Comparison of ENCODE assay signal across 23 cellular contexts in genomic region chr6:63683071-63683603, GRCh38. TPM values are rescaled to one million over a fixed set of nuclear protein-coding genes. Genes with fewer than 3 reads are reported as not detected.
A peak's percentile ranks its signal among the peaks of the same experiment; 100 is the strongest.
DNase-seq lines count a peak whose midpoint lies in the region; ATAC-seq and TF ChIP-seq lines count a peak whose summit lies in the region.
"Had no signal": no experiment of that assay in that cellular context is flagged by ENCODE, and none has a peak within 500 bp of the region (broad histone marks: within the 10 kb centered on the region; RNA-seq: fewer than 3 reads in every experiment).

No MANE protein-coding gene starts in this region.

- TF ChIP-seq CTCF in GM06990 (IDR thresholded peaks at IDR 0.05; ENCODE audit: insufficient read depth, low read length, poor library complexity, severe bottlenecking) (no peak), esophagus squamous epithelium (IDR thresholded peaks at IDR 0.05) (no peak)

- H3K4me3 ChIP-seq in GM06990 (replicated peaks; ENCODE audit: low read depth, low read length), result no peak overlapping the region
- H3K4me3 ChIP-seq in endocrine pancreas (ENCODE audit: control insufficient read depth, insufficient read depth, low read length), result peak overlapping the region; percentile 69
- no peak overlapping the region for H3K4me3 ChIP-seq in esophagus squamous epithelium
- H3K4me3 ChIP-seq: SK-N-MC had no signal

- peak; percentile 33 for DNase-seq in GM06990 (ENCODE audit: extremely low read depth, insufficient read length)
- DNase-seq in D341Med (ENCODE audit: low spot score), result no peak
- DNase-seq in inferior parietal cortex (ENCODE audit: extremely low spot score), result no peak
- no peak for DNase-seq in esophagus squamous epithelium (lab: John Stamatoyannopoulos, UW)
- no peak for DNase-seq in RPMI8226
- DNase-seq: activated CD4-positive, alpha-beta memory T cell treated with anti-CD3 and anti-CD28 coated beads for 36 hours; activated T-cell treated with anti-CD3 and anti-CD28 coated beads, Interleukin-2, amount 50 U/mL, for 4 hours; Caco-2; effector memory CD4-positive, alpha-beta T cell; glutamatergic neuron; left cardiac atrium; NCI-H748 treated with DMSO at 0.1 percent for 48 hours had no signal

- no peaks in the 10 kb centered on the region for H3K27me3 ChIP-seq in GM06990 (replicated peaks; ENCODE audit: control insufficient read depth, insufficient read depth, low read length)
- no peaks in the 10 kb centered on the region for H3K27me3 ChIP-seq in endocrine pancreas (ENCODE audit: control insufficient read depth, insufficient read depth, low read length)
- no peaks in the 10 kb centered on the region for H3K27me3 ChIP-seq in esophagus squamous epithelium

- H3K9me3 Mint-ChIP-seq in IgD-negative memory B cell, result no peaks in the 10 kb centered on the region
- H3K9me3 Mint-ChIP-seq: activated CD4-positive, alpha-beta memory T cell treated with anti-CD3 and anti-CD28 coated beads for 36 hours; activated naive CD4-positive, alpha-beta T cell treated with anti-CD3 and anti-CD28 coated beads, Interleukin-2, amount 50 U/mL, for 24 hours; activated T-cell treated with anti-CD3 and anti-CD28 coated beads, Interleukin-2, amount 50 U/mL, for 4 hours; nephron; T-helper 2 cell treated with Interferon-gamma antibody and Interleukin-4, amounts not matched to agents 5 μg/mL and 100 μg/mL, for 36 hours had no signal

- WGBS in esophagus squamous epithelium, 2 donors, result 78 to 80% methylated on average over 1 of the region's 1 CpG

- peak overlapping the region in 2 of 3 donors; percentile 73 to 74 for H3K27ac Mint-ChIP-seq in IgD-negative memory B cell
- H3K27ac Mint-ChIP-seq: activated CD4-positive, alpha-beta memory T cell treated with anti-CD3 and anti-CD28 coated beads for 36 hours; nephron; T-helper 2 cell treated with Interferon-gamma antibody and Interleukin-4, amounts not matched to agents 5 μg/mL and 100 μg/mL, for 36 hours; WTC11 had no signal

- ATAC-seq in GM18868 (IDR thresholded peaks at IDR 0.05; ENCODE audit: unreplicated experiment), result peak; percentile 27
- ATAC-seq: activated T-cell treated with anti-CD3 and anti-CD28 coated beads, Interleukin-2, amount 50 U/mL, for 4 hours; HepG2; left cardiac atrium; sciatic nerve; WTC11 had no signal

- H3K9me3 ChIP-seq in endocrine pancreas (ENCODE audit: control insufficient read depth, low read length) (no peaks in the 10 kb centered on the region), esophagus squamous epithelium (no peaks in the 10 kb centered on the region)
- H3K9me3 ChIP-seq: Caco-2 had no signal

- H3K9ac ChIP-seq in endocrine pancreas (ENCODE audit: control insufficient read depth, insufficient read depth, low read length), result no peak overlapping the region
- H3K9ac ChIP-seq: parathyroid adenoma had no signal

- TF ChIP-seq POLR2A in esophagus squamous epithelium (IDR thresholded peaks at IDR 0.05), result no peak

- H3K4me1 ChIP-seq in endocrine pancreas (ENCODE audit: control insufficient read depth, insufficient read depth, low read length), result peaks cover 25% of the 10 kb centered on the region
- H3K4me1 ChIP-seq in esophagus squamous epithelium, result peaks cover 0 to 4% (median 0%) of the 10 kb centered on the region in 3 donors
- H3K4me1 ChIP-seq: Caco-2 had no signal

- intact Hi-C loops in esophagus squamous epithelium (cut with DNase I), result no loop called here

- H3K27ac ChIP-seq in esophagus squamous epithelium, result no peak overlapping the region
- H3K27ac ChIP-seq: parathyroid adenoma, SK-N-MC had no signal

- H3K27me3 Mint-ChIP-seq in IgD-negative memory B cell, result no peaks in the 10 kb centered on the region
- H3K27me3 Mint-ChIP-seq: activated CD4-positive, alpha-beta memory T cell treated with anti-CD3 and anti-CD28 coated beads for 36 hours; activated naive CD4-positive, alpha-beta T cell treated with anti-CD3 and anti-CD28 coated beads, Interleukin-2, amount 50 U/mL, for 24 hours had no signal

- H3K36me3 ChIP-seq in GM06990 (ENCODE audit: control insufficient read depth, insufficient read depth, low read length) (no peaks in the 10 kb centered on the region; the same call in 1 of the 2 replicates), endocrine pancreas (ENCODE audit: control insufficient read depth, insufficient read depth, low read length) (no peaks in the 10 kb centered on the region), esophagus squamous epithelium (peaks cover 0 to 52% (median 0%) of the 10 kb centered on the region in 3 donors)

- H3K36me3 Mint-ChIP-seq in IgD-negative memory B cell, result peaks cover 9% of the 10 kb centered on the region

- peak overlapping the region in 1 of 4 donors; percentile 38 for H3K4me3 Mint-ChIP-seq in IgD-negative memory B cell
- H3K4me3 Mint-ChIP-seq: activated CD4-positive, alpha-beta memory T cell treated with anti-CD3 and anti-CD28 coated beads for 36 hours; activated naive CD4-positive, alpha-beta T cell treated with anti-CD3 and anti-CD28 coated beads, Interleukin-2, amount 50 U/mL, for 24 hours; activated T-cell treated with anti-CD3 and anti-CD28 coated beads, Interleukin-2, amount 50 U/mL, for 4 hours; nephron; T-helper 2 cell treated with Interferon-gamma antibody and Interleukin-4, amounts not matched to agents 5 μg/mL and 100 μg/mL, for 36 hours; WTC11 had no signal

- H3K4me1 Mint-ChIP-seq in IgD-negative memory B cell, result peaks cover 44 to 65% (median 57%) of the 10 kb centered on the region in 3 donors
- H3K4me1 Mint-ChIP-seq: nephron had no signal

RNA-seq across cellular contexts. Expression of gene PHF3, which starts 47.5 kb away (rescaled TPM):
- 36.6 TPM for polyA plus RNA-seq in IgD-negative memory B cell
- 10 to 100 TPM; 17.6 to 53.2 (median 26.7) TPM for total RNA-seq in esophagus squamous epithelium
